Comparison of ENCODE assay signal across 8 cellular contexts in the genomic region with DNA sequence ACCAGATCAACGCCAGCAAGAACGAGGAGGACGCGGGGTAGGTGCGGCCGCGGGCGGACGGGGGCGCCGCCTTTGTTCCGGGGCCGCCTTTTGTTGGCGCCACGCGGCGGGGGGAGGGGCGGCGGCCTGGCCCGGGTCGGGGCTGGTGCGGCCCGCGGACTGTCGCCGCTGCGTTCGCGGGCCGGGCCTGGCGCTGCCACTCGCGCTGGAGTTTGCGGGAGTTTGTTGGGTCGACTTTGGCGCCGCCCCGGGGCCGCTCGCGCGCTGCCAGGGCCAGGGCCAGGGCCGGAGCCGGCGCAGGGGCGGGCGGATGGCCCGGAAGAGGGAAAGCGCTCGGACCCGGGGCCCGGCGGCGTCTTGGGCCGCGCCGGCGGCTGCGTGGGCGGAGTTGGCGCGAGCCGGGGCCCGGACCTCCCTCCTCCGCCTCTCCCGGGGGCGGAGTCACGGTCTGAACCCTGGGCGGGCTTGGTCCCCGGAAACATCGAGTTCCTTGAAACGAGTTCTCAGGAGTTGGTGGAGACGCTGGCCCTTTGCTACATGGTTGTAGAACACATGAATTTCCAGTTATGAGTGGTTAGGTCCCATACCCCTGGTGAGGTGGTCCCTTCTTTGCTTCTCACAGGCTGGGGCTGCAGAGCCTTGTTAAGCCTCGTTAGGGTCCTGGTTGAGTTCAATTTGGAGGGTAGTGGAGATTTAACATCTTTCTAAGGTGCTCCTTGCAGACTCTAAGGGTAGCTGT. TPM values are rescaled to one million over a fixed set of nuclear protein-coding genes. Genes with fewer than 3 reads are reported as not detected.
DNase-seq lines count a peak whose midpoint lies in the region; ATAC-seq and TF ChIP-seq lines count a peak whose summit lies in the region.

No MANE protein-coding gene starts in this region.

- BruUV-seq in Calu3 (replicated peaks; lab: Mats Ljungman, UMichigan), result no TSS peak

- H3K27ac ChIP-seq in SJSA1 (peak overlapping the region; percentile 89), thoracic aorta (peak overlapping the region; percentile 90 to 97)

- H3K27me3 Mint-ChIP-seq in Calu3 (ENCODE audit: unreplicated experiment) (peaks cover 12% of the 10 kb centered on the region), osteocyte (ENCODE audit: unreplicated experiment) (no peaks in the 10 kb centered on the region)

- intact Hi-C loops in Calu3 (cut with micrococcal nuclease; ENCODE audit: unreplicated experiment), result no loop called here

- TF ChIP-seq CTCF in Calu3 (IDR thresholded peaks at IDR 0.05; ENCODE audit: unreplicated experiment) (no peak), osteocyte (IDR thresholded peaks at IDR 0.05) (no peak), thoracic aorta (IDR thresholded peaks at IDR 0.05) (no peak)

- ATAC-seq in GM19455 (IDR thresholded peaks at IDR 0.05; ENCODE audit: unreplicated experiment), result peak; percentile 51
- ATAC-seq in thoracic aorta (ENCODE audit: insufficient number of reproducible peaks, low FRiP score, low read depth), result peak; percentile 17

- H3K36me3 Mint-ChIP-seq in Calu3 (ENCODE audit: insufficient read depth, unreplicated experiment) (peaks cover 73% of the 10 kb centered on the region), osteocyte (ENCODE audit: unreplicated experiment) (peaks cover 36% of the 10 kb centered on the region)

- H3K4me3 ChIP-seq in SJSA1 (peak overlapping the region; percentile 99), thoracic aorta (peak overlapping the region; percentile 96)

- H3K4me3 Mint-ChIP-seq in Calu3 (ENCODE audit: low read depth, unreplicated experiment), result peak overlapping the region; percentile 85
- H3K4me3 Mint-ChIP-seq in osteocyte (ENCODE audit: unreplicated experiment), result peak overlapping the region; percentile 92

- H3K27me3 ChIP-seq in SJSA1 (replicated peaks) (no peaks in the 10 kb centered on the region), thoracic aorta (replicated peaks; ENCODE audit: insufficient read depth) (no peaks in the 10 kb centered on the region)

- H3K4me1 Mint-ChIP-seq in Calu3 (ENCODE audit: low read depth, unreplicated experiment) (peaks cover 36% of the 10 kb centered on the region), osteocyte (ENCODE audit: unreplicated experiment) (peaks cover 34% of the 10 kb centered on the region)

- H3K36me3 ChIP-seq in SJSA1 (peaks cover 59% of the 10 kb centered on the region), thoracic aorta (peaks cover 17% of the 10 kb centered on the region)

- H3K27ac Mint-ChIP-seq in Calu3 (ENCODE audit: unreplicated experiment) (peak overlapping the region; percentile 86), osteocyte (ENCODE audit: unreplicated experiment) (peak overlapping the region; percentile 58)

- CTCF ChIA-PET in Calu3 (lab: Charles Lee), result interaction anchor here (0.7 kb wide), 1 partner anchor 129 kb away, joined by 3 read pairs; no protein-coding TSS in a partner anchor

- H3K4me1 ChIP-seq in SJSA1 (replicated peaks) (peaks cover 21% of the 10 kb centered on the region), thoracic aorta (ENCODE audit: control insufficient read depth in 1 of 2, low read depth in 2 of 2) (peaks cover 10 to 31% of the 10 kb centered on the region in 2 donors)

- H3K9me3 Mint-ChIP-seq in Calu3 (ENCODE audit: low read depth, unreplicated experiment), result no peaks in the 10 kb centered on the region
- H3K9me3 Mint-ChIP-seq in osteocyte (ENCODE audit: unreplicated experiment), result no peaks in the 10 kb centered on the region

- peaks cover 4% of the 10 kb centered on the region for H3K9me3 ChIP-seq in SJSA1 (replicated peaks)
- no peaks in the 10 kb centered on the region for H3K9me3 ChIP-seq in thoracic aorta

- DNase-seq in Calu3 (peak; percentile 91), HK-2 (ENCODE audit: unreplicated experiment) (peak; percentile 63), SJSA1 (ENCODE audit: low read depth in 1 of 2, low spot score in 2 of 2) (peak; percentile 75 to 88), glomerular visceral epithelial cell (ENCODE audit: extremely low spot score) (peak; percentile 80), osteocyte (ENCODE audit: extremely low spot score, unreplicated experiment) (peak; percentile 88), thoracic aorta (ENCODE audit: low spot score) (peak; percentile 33)
- DNase-seq in activated naive CD4-positive, alpha-beta T cell treated with anti-CD3 and anti-CD28 coated beads, Interleukin-2, amount 50 U/mL, for 16 hours, result peak; percentile 73

RNA-seq across cellular contexts. Expression of gene HNRNPAB, which starts 0.8 kb away (rescaled TPM):
- 306 and 314 TPM in 2 replicates for total RNA-seq in Calu3 (2022)
- total RNA-seq in SJSA1 (2014; rRNA removed; shearing (Covaris generic)), result 181 and 222 TPM in 2 replicates
- total RNA-seq in osteocyte, result 128 and 131 TPM in 2 replicates
- total RNA-seq in thoracic aorta, result 100 to 1,000 TPM in 1 of 2 donors, 10 to 100 TPM in 1; 66.3 to 124 TPM

RNA-seq across cellular contexts. Expression of gene GMCL2, which starts 18.0 kb away (rescaled TPM):
- total RNA-seq in Calu3 (2022) (not detected in 2 replicates), osteocyte (not detected in 2 replicates), thoracic aorta (not detected)
- not detected in 2 replicates for total RNA-seq in SJSA1 (2014; rRNA removed; shearing (Covaris generic))

RNA-seq across cellular contexts. Expression of gene PHYKPL, which starts 27.4 kb away (rescaled TPM):
- total RNA-seq in Calu3 (2022) (87.5 and 96.7 TPM in 2 replicates), osteocyte (70.2 and 71.3 TPM in 2 replicates), thoracic aorta (10 to 100 TPM; 78.3 to 94.8 TPM)
- 16.1 and 19.3 TPM in 2 replicates for total RNA-seq in SJSA1 (2014; rRNA removed; shearing (Covaris generic))

RNA-seq across cellular contexts. Expression of gene NHP2, which starts 51.5 kb away (rescaled TPM):
- total RNA-seq in Calu3 (2022) (182 and 193 TPM in 2 replicates), osteocyte (91.0 and 94.2 TPM in 2 replicates), thoracic aorta (100 to 1,000 TPM in 1 of 2 donors, 10 to 100 TPM in 1; 99.4 to 107 TPM)
- total RNA-seq in SJSA1 (2014; rRNA removed; shearing (Covaris generic)), result 551 and 583 TPM in 2 replicates

Comparison
In these comparisons a context has a peak if more than half of its experiments do, and no peak if none do; other contexts are left out.
1. Peak in every context shown above with its lines: DNase-seq, ATAC-seq, H3K4me3 ChIP-seq and H3K27ac ChIP-seq.
2. DNase-seq: peak in every context shown above with its lines; median percentile 91 in Calu3; 88 in osteocyte; 82 in SJSA1; 80 in glomerular visceral epithelial cell; 73 in activated naive CD4-positive, alpha-beta T cell treated with anti-CD3 and anti-CD28 coated beads, Interleukin-2, amount 50 U/mL, for 16 hours; 63 in HK-2; 33 in thoracic aorta.